ENCODE assay signal across 12 cellular contexts in genomic region chr12:90575995-90576394, GRCh38.
"Had no signal": no experiment of that assay in that cellular context is flagged by ENCODE, and none has a peak within 500 bp of the region (broad histone marks: within the 10 kb centered on the region; RNA-seq: fewer than 3 reads in every experiment).

No MANE protein-coding gene starts in this region.

- H3K4me1 Mint-ChIP-seq: T-helper 17 cell had no signal

- H3K4me1 ChIP-seq: heart right ventricle had no signal

- DNase-seq: activated CD4-positive, alpha-beta memory T cell treated with anti-CD3 and anti-CD28 coated beads for 36 hours; activated CD4-positive, alpha-beta T cell treated with anti-CD3 and anti-CD28 coated beads for 1 hour; activated effector memory CD4-positive, alpha-beta T cell treated with anti-CD3 and anti-CD28 coated beads, Interleukin-2, amount 50 U/mL, for 16 hours; activated T-cell treated with anti-CD3 and anti-CD28 coated beads, Interleukin-2, amount 50 U/mL, for 4 hours; amygdala; foreskin melanocyte; heart right ventricle; stimulated activated CD4-positive, alpha-beta T cell treated with anti-CD3 and anti-CD28 coated beads, Interleukin-2, amount 100 ng/mL, for 48 hours; stimulated activated naive CD4-positive, alpha-beta T cell treated with Interleukin-2 at 50 U/mL for 16 hours; T-helper 17 cell; trophoblast cell had no signal

- ATAC-seq: activated naive CD4-positive, alpha-beta T cell treated with anti-CD3 and anti-CD28 coated beads, Interleukin-2, amount 50 U/mL, for 72 hours; activated T-cell treated with anti-CD3 and anti-CD28 coated beads, Interleukin-2, amount 50 U/mL, for 4 hours; T-helper 17 cell had no signal

- H3K27ac ChIP-seq: heart right ventricle had no signal

- H3K27ac Mint-ChIP-seq: activated CD4-positive, alpha-beta memory T cell treated with anti-CD3 and anti-CD28 coated beads for 36 hours; T-helper 17 cell had no signal

- H3K27me3 ChIP-seq: heart right ventricle had no signal

- H3K36me3 ChIP-seq: heart right ventricle had no signal

- H3K4me3 Mint-ChIP-seq: activated CD4-positive, alpha-beta memory T cell treated with anti-CD3 and anti-CD28 coated beads for 36 hours; activated T-cell treated with anti-CD3 and anti-CD28 coated beads, Interleukin-2, amount 50 U/mL, for 4 hours; T-helper 17 cell had no signal

- H3K27me3 Mint-ChIP-seq: activated CD4-positive, alpha-beta memory T cell treated with anti-CD3 and anti-CD28 coated beads for 36 hours had no signal

- H3K36me3 Mint-ChIP-seq: activated CD4-positive, alpha-beta memory T cell treated with anti-CD3 and anti-CD28 coated beads for 36 hours; activated naive CD4-positive, alpha-beta T cell treated with anti-CD3 and anti-CD28 coated beads, Interleukin-2, amount 50 U/mL, for 72 hours had no signal
